ENCODE assay signal across 8 cellular contexts in the genomic region with DNA sequence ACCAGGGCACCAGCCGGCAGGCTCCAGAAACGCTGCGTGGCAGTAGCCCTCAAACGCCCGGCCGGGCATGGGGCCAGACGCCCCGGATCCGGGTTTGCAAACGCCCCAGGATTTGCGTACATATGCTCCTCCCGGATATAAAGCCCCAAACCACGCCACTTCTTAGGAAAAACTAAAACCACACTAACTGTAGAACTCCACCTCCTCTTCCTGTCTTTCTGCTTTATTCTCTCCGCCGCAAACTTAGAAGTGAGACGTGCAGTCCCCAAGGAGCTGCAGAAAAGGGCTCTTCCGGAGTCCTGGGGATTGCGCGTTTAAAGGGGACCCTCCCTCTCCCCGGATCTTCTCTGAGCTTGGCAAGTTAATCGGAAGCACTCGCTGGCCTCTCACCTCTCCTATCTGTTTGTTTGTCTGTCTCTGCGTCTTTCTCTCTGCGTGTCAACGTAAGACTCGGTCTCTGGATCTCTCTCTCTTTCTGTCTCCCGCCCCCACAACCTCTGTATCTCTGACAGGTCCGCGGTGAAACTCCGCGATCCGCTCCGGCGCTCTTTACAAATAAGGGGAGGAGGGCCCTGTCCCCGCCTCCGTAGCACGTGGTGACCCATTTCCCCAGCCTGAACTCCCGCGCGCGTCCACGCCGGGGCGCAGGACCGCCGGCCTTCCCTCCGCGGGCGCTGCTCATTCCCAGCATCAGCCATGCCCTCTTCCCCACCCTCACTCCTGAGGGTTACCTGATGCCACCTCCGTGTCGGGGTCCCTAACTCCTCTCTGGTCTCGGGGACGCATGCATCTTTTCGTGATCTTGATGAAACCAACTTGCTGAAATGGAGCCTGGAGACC. TPM values are rescaled to one million over a fixed set of nuclear protein-coding genes. Genes with fewer than 3 reads are reported as not detected.
A peak's percentile ranks its signal among the peaks of the same experiment; 100 is the strongest.
DNase-seq lines count a peak whose midpoint lies in the region; ATAC-seq and TF ChIP-seq lines count a peak whose summit lies in the region.

SLC39A8 (minus strand) TSS at position 528 of the 840 bp plus-strand sequence. CDS start 820 bp downstream, outside the sequence.

- in situ Hi-C loops in GM23248 (cut with MboI): no loop called here

- H3K79me2 ChIP-seq in GM23248 (ENCODE audit: insufficient read depth) (no peaks in the 10 kb centered on the region), Karpas-422 (ENCODE audit: low read length) (peaks cover 46% of the 10 kb centered on the region)

- peak within 1 kb of the TSS; percentile 83 for H3K4me3 Mint-ChIP-seq in activated T-helper 2 cell treated with anti-CD3 and anti-CD28 coated beads, Interferon-gamma antibody, Interleukin-2, Interleukin-4, amounts not matched to agents 10 μg/mL and 5 μg/mL and 100 μg/mL, durations not matched to agents 14 hours and 24 hours and 36 hours (ENCODE audit: low read depth)
- peak within 1 kb of the TSS; percentile 91 for H3K4me3 Mint-ChIP-seq in nephron progenitor cell
- peak within 1 kb of the TSS; percentile 89 for H3K4me3 Mint-ChIP-seq in stimulated activated naive CD8-positive, alpha-beta T cell treated with anti-CD3 and anti-CD28 coated beads, Interleukin-15, Interleukin-2, amounts not matched to agents 100 ng/mL and 50 ng/mL, for 24 hours

- H3K4me1 ChIP-seq in GM23248 (ENCODE audit: insufficient read depth): no peaks in the 10 kb centered on the region
- H3K4me1 ChIP-seq in Karpas-422 (ENCODE audit: low read length): peaks cover 44% of the 10 kb centered on the region
- no peaks in the 10 kb centered on the region for H3K4me1 ChIP-seq in RWPE2 (ENCODE audit: insufficient read depth, poor library complexity, severe bottlenecking)

- H3K9me2 ChIP-seq in GM23248 (ENCODE audit: insufficient read depth) (no peaks in the 10 kb centered on the region), Karpas-422 (replicated peaks; ENCODE audit: insufficient read depth, low read length) (no peaks in the 10 kb centered on the region)

- peak; percentile 79 for TF ChIP-seq CTCF in RWPE2 (IDR thresholded peaks at IDR 0.05; ENCODE audit: poor library complexity, severe bottlenecking)
- TF ChIP-seq CTCF in nephron progenitor cell (IDR thresholded peaks at IDR 0.05): peak; percentile 74

- H3K27ac ChIP-seq in GM23248 (no peak within 1 kb of the TSS), Karpas-422 (ENCODE audit: low read length) (peak within 1 kb of the TSS; percentile 94), RWPE2 (ENCODE audit: poor library complexity, severe bottlenecking) (no peak within 1 kb of the TSS)

- H3K9me3 Mint-ChIP-seq in activated T-helper 2 cell treated with anti-CD3 and anti-CD28 coated beads, Interferon-gamma antibody, Interleukin-2, Interleukin-4, amounts not matched to agents 10 μg/mL and 5 μg/mL and 100 μg/mL, durations not matched to agents 14 hours and 24 hours and 36 hours: no peaks in the 10 kb centered on the region
- no peaks in the 10 kb centered on the region for H3K9me3 Mint-ChIP-seq in nephron progenitor cell
- H3K9me3 Mint-ChIP-seq in stimulated activated naive CD8-positive, alpha-beta T cell treated with anti-CD3 and anti-CD28 coated beads, Interleukin-15, Interleukin-2, amounts not matched to agents 100 ng/mL and 50 ng/mL, for 24 hours: no peaks in the 10 kb centered on the region

- H3K36me3 Mint-ChIP-seq in activated T-helper 2 cell treated with anti-CD3 and anti-CD28 coated beads, Interferon-gamma antibody, Interleukin-2, Interleukin-4, amounts not matched to agents 10 μg/mL and 5 μg/mL and 100 μg/mL, durations not matched to agents 14 hours and 24 hours and 36 hours (ENCODE audit: low read depth): peaks cover 35% of the 10 kb centered on the region
- H3K36me3 Mint-ChIP-seq in nephron progenitor cell (ENCODE audit: low read depth): no peaks in the 10 kb centered on the region
- H3K36me3 Mint-ChIP-seq in stimulated activated naive CD8-positive, alpha-beta T cell treated with anti-CD3 and anti-CD28 coated beads, Interleukin-15, Interleukin-2, amounts not matched to agents 100 ng/mL and 50 ng/mL, for 24 hours (ENCODE audit: low read depth): peaks cover 21% of the 10 kb centered on the region

- H3K4me3 ChIP-seq in GM23248 (peak within 1 kb of the TSS; percentile 86), Karpas-422 (ENCODE audit: low read length) (peak within 1 kb of the TSS; percentile 71), RWPE2 (ENCODE audit: severe bottlenecking) (peak within 1 kb of the TSS; percentile 43)

- peak; percentile 82 for DNase-seq in ELR (ENCODE audit: low read depth)
- peak; percentile 91 for DNase-seq in GM23248
- DNase-seq in Karpas-422: peak; percentile 98
- peak; percentile 64 for DNase-seq in RWPE2 (ENCODE audit: low spot score)
- DNase-seq in activated T-helper 2 cell treated with anti-CD3 and anti-CD28 coated beads, Interferon-gamma antibody, Interleukin-2, Interleukin-4, amounts not matched to agents 10 μg/mL and 5 μg/mL and 100 μg/mL, durations not matched to agents 14 hours and 24 hours and 36 hours (ENCODE audit: low spot score): peak; percentile 88
- peak; percentile 61 for DNase-seq in fibroblast of peridontal ligament (ENCODE audit: extremely low read depth)
- peak; percentile 87 for DNase-seq in nephron progenitor cell

- H4K20me1 ChIP-seq in GM23248 (ENCODE audit: insufficient read depth) (no peaks in the 10 kb centered on the region), Karpas-422 (ENCODE audit: insufficient read depth, low read depth, low read length) (peaks cover 26% of the 10 kb centered on the region)

- H3F3A ChIP-seq in GM23248 (ENCODE audit: insufficient read depth): 0 out of 2 replicates have a peak, but pooled peaks cover 7% of the 10 kb centered on the region

- H2AFZ ChIP-seq in GM23248 (peak within 1 kb of the TSS; percentile 99), Karpas-422 (ENCODE audit: low read length) (peak within 1 kb of the TSS; percentile 72)

- peak; percentile 78 for ATAC-seq in RWPE2 (ENCODE audit: low read depth)

- WGBS in GM23248 (ENCODE audit: low coverage in 1 of 2, low lambda C conversion rate in 2 of 2, missing lambda C conversion rate in 2 of 2), 2 experiments: 1% methylated on average over 43 to 54 of the region's 54 CpGs

- H3K27ac Mint-ChIP-seq in activated T-helper 2 cell treated with anti-CD3 and anti-CD28 coated beads, Interferon-gamma antibody, Interleukin-2, Interleukin-4, amounts not matched to agents 10 μg/mL and 5 μg/mL and 100 μg/mL, durations not matched to agents 14 hours and 24 hours and 36 hours: peak within 1 kb of the TSS; percentile 96
- peak within 1 kb of the TSS; percentile 95 for H3K27ac Mint-ChIP-seq in nephron progenitor cell
- H3K27ac Mint-ChIP-seq in stimulated activated naive CD8-positive, alpha-beta T cell treated with anti-CD3 and anti-CD28 coated beads, Interleukin-15, Interleukin-2, amounts not matched to agents 100 ng/mL and 50 ng/mL, for 24 hours: peak within 1 kb of the TSS; percentile 99

- peaks cover 38% of the 10 kb centered on the region for H3K4me1 Mint-ChIP-seq in activated T-helper 2 cell treated with anti-CD3 and anti-CD28 coated beads, Interferon-gamma antibody, Interleukin-2, Interleukin-4, amounts not matched to agents 10 μg/mL and 5 μg/mL and 100 μg/mL, durations not matched to agents 14 hours and 24 hours and 36 hours (ENCODE audit: low read depth)
- H3K4me1 Mint-ChIP-seq in nephron progenitor cell: peaks cover 52% of the 10 kb centered on the region
- peaks cover 56% of the 10 kb centered on the region for H3K4me1 Mint-ChIP-seq in stimulated activated naive CD8-positive, alpha-beta T cell treated with anti-CD3 and anti-CD28 coated beads, Interleukin-15, Interleukin-2, amounts not matched to agents 100 ng/mL and 50 ng/mL, for 24 hours (ENCODE audit: low read depth)

- H3K4me2 ChIP-seq in GM23248 (ENCODE audit: unreplicated experiment) (peak within 1 kb of the TSS; percentile 99), Karpas-422 (ENCODE audit: low read depth, low read length, poor library complexity, severe bottlenecking) (peak within 1 kb of the TSS; percentile 97)

- peaks cover 3% of the 10 kb centered on the region for H3K27me3 Mint-ChIP-seq in activated T-helper 2 cell treated with anti-CD3 and anti-CD28 coated beads, Interferon-gamma antibody, Interleukin-2, Interleukin-4, amounts not matched to agents 10 μg/mL and 5 μg/mL and 100 μg/mL, durations not matched to agents 14 hours and 24 hours and 36 hours (ENCODE audit: low read depth)
- H3K27me3 Mint-ChIP-seq in nephron progenitor cell (ENCODE audit: low read depth, poor library complexity): peaks cover 4% of the 10 kb centered on the region
- H3K27me3 Mint-ChIP-seq in stimulated activated naive CD8-positive, alpha-beta T cell treated with anti-CD3 and anti-CD28 coated beads, Interleukin-15, Interleukin-2, amounts not matched to agents 100 ng/mL and 50 ng/mL, for 24 hours: no peaks in the 10 kb centered on the region

- H3K27me3 ChIP-seq in GM23248 (replicated peaks; ENCODE audit: insufficient read depth): no peaks in the 10 kb centered on the region
- no peaks in the 10 kb centered on the region for H3K27me3 ChIP-seq in Karpas-422 (ENCODE audit: low read length)
- no peaks in the 10 kb centered on the region for H3K27me3 ChIP-seq in RWPE2 (ENCODE audit: insufficient read depth, poor library complexity, severe bottlenecking)

- H3K36me3 ChIP-seq in GM23248 (ENCODE audit: low read depth): no peaks in the 10 kb centered on the region
- peaks cover 11% of the 10 kb centered on the region; the same call in 1 of the 2 replicates for H3K36me3 ChIP-seq in Karpas-422 (ENCODE audit: insufficient read depth, low read length)
- H3K36me3 ChIP-seq in RWPE2 (ENCODE audit: low read depth): no peaks in the 10 kb centered on the region

- no peaks in the 10 kb centered on the region for H3K9me3 ChIP-seq in GM23248 (ENCODE audit: low read depth)
- H3K9me3 ChIP-seq in Karpas-422 (ENCODE audit: low read length): no peaks in the 10 kb centered on the region
- no peaks in the 10 kb centered on the region for H3K9me3 ChIP-seq in RWPE2 (ENCODE audit: severe bottlenecking)

- peak within 1 kb of the TSS; percentile 68 for H3K9ac ChIP-seq in GM23248
- H3K9ac ChIP-seq in Karpas-422 (ENCODE audit: low read length): peak within 1 kb of the TSS; percentile 92

- intact Hi-C loops in activated T-helper 2 cell treated with anti-CD3 and anti-CD28 coated beads, Interferon-gamma antibody, Interleukin-2, Interleukin-4, amounts not matched to agents 10 μg/mL and 5 μg/mL and 100 μg/mL, durations not matched to agents 14 hours and 24 hours and 36 hours (cut with micrococcal nuclease): loop anchor here (1.0 to 10.0 kb wide), 17 partner anchors 45 to 1242 kb away; partner anchors contain the start of genes BDH2, CENPE, MANBA and NFKB1

RNA-seq across cellular contexts. Expression of gene SLC39A8, which starts in this region (rescaled TPM):
- 3.2 and 3.7 TPM in 2 replicates for total RNA-seq in GM23248 (2014; rRNA removed; shearing (Covaris generic))
- polyA plus RNA-seq in GM23248 (2016; fragmentation: Nextera tagmentation; extraction: Ambion mirVana): 2.2 and 2.9 TPM in 2 replicates
- 201 and 340 TPM in 2 replicates for total RNA-seq in Karpas-422 (2014; rRNA removed; shearing (Covaris generic); ENCODE audit: low replicate concordance)
- total RNA-seq in activated T-helper 2 cell treated with anti-CD3 and anti-CD28 coated beads, Interferon-gamma antibody, Interleukin-2, Interleukin-4, amounts not matched to agents 10 μg/mL and 5 μg/mL and 100 μg/mL, durations not matched to agents 14 hours and 24 hours and 36 hours: 136 TPM in 2 replicates

Comparison
In these comparisons a context has a peak if more than half of its experiments do, and no peak if none do; other contexts are left out.
1. RNA of gene SLC39A8 (total RNA-seq): 201 to 340 TPM in Karpas-422 and 136 TPM in activated T-helper 2 cell treated with anti-CD3 and anti-CD28 coated beads, Interferon-gamma antibody, Interleukin-2, Interleukin-4, amounts not matched to agents 10 μg/mL and 5 μg/mL and 100 μg/mL, durations not matched to agents 14 hours and 24 hours and 36 hours; 3.2 to 3.7 TPM in GM23248; every median in the first group is over 10 times any median in the second.
2. Peak in every context shown above with its lines, with median percentiles within 50 percentile points of each other: DNase-seq, H3K4me3 ChIP-seq, H3K27ac Mint-ChIP-seq and H3K4me3 Mint-ChIP-seq.